In genomic region chr21:45406801-45407628, GRCh38 we compare ENCODE assay signal across 9 cellular contexts. TPM values are rescaled to one million over a fixed set of nuclear protein-coding genes. Genes with fewer than 3 reads are reported as not detected.
DNase-seq lines count a peak whose midpoint lies in the region; ATAC-seq, FAIRE-seq and TF ChIP-seq lines count a peak whose summit lies in the region.
"Had no signal": no experiment of that assay in that cellular context is flagged by ENCODE, and none has a peak within 500 bp of the region (broad histone marks: within the 10 kb centered on the region; RNA-seq: fewer than 3 reads in every experiment).

No MANE protein-coding gene starts in this region.

- no peak overlapping the region for H3K9ac ChIP-seq in keratinocyte (ENCODE audit: control insufficient read depth, extremely low read depth, insufficient read depth, low read length)
- peak overlapping the region in 4 of 5 donors; percentile 11 to 68 (median 44) for H3K9ac ChIP-seq in subcutaneous abdominal adipose tissue (ENCODE audit: low read length in 5 of 5)

- H3K27ac ChIP-seq in keratinocyte (ENCODE audit: control insufficient read depth, insufficient read depth, low read length) (no peak overlapping the region), subcutaneous abdominal adipose tissue (ENCODE audit: low read depth, low read length) (peak overlapping the region; percentile 60)

- dilution Hi-C loops in keratinocyte (cut with MboI; ENCODE audit: extremely low pct_ligation_motif_present, low sequenced_read_pairs): no loop called here

- peaks cover 20% of the 10 kb centered on the region for H3K79me2 ChIP-seq in keratinocyte (ENCODE audit: control insufficient read depth, insufficient read depth, low read length)

- peaks cover 6% of the 10 kb centered on the region for H3K9me1 ChIP-seq in keratinocyte (ENCODE audit: control insufficient read depth, extremely low read depth, insufficient read depth, low read length)

- H3K27me3 ChIP-seq in keratinocyte (ENCODE audit: control insufficient read depth, extremely low read depth, insufficient read depth, low read length) (no peaks in the 10 kb centered on the region), subcutaneous abdominal adipose tissue (ENCODE audit: control insufficient read depth in 5 of 5, insufficient read depth in 4 of 5, low read length in 5 of 5) (peaks cover 0 to 7% (median 0%) of the 10 kb centered on the region in 5 donors)

- no peak for FAIRE-seq in keratinocyte (lab: Jason Lieb, UNC)

- H3K4me3 ChIP-seq in cardiac fibroblast (replicated peaks in 1 of 2; ENCODE audit: low read depth in 2 of 2, low read length in 2 of 2) (peak overlapping the region; percentile 37 to 63), keratinocyte (ENCODE audit: control insufficient read depth in 2 of 3, extremely low read depth in 1 of 3, insufficient read depth in 2 of 3, low read depth in 1 of 3, low read length in 3 of 3) (peak overlapping the region; percentile 41 to 75 (median 56)), subcutaneous abdominal adipose tissue (ENCODE audit: low read depth in 1 of 5, low read length in 5 of 5) (peak overlapping the region; percentile 1 to 67 (median 59))

- no peaks in the 10 kb centered on the region for H3K9me3 ChIP-seq in keratinocyte (ENCODE audit: control insufficient read depth, low read depth, low read length)
- H3K9me3 ChIP-seq in subcutaneous abdominal adipose tissue (ENCODE audit: control insufficient read depth in 5 of 5, low read length in 5 of 5): peaks cover 0 to 3% (median 0%) of the 10 kb centered on the region in 5 donors

- no peak overlapping the region for H2AFZ ChIP-seq in keratinocyte (ENCODE audit: control insufficient read depth, low read length)

- H3K4me1 ChIP-seq in keratinocyte (ENCODE audit: control insufficient read depth, extremely low read depth, insufficient read depth, low read length): peaks cover 74% of the 10 kb centered on the region
- peaks cover 1 to 61% (median 49%) of the 10 kb centered on the region in 5 donors for H3K4me1 ChIP-seq in subcutaneous abdominal adipose tissue (ENCODE audit: control insufficient read depth in 5 of 5, insufficient read depth in 5 of 5, low read length in 5 of 5)

- no peak for ATAC-seq in HG02885 (IDR thresholded peaks at IDR 0.05; ENCODE audit: poor library complexity, unreplicated experiment)

- peaks cover 11% of the 10 kb centered on the region for H4K20me1 ChIP-seq in keratinocyte (ENCODE audit: control insufficient read depth, extremely low read depth, insufficient read depth, low read length)

- peak overlapping the region; percentile 77 for H3K4me2 ChIP-seq in keratinocyte (ENCODE audit: control insufficient read depth, extremely low read depth, insufficient read depth, low read depth, low read length)

- no peaks in the 10 kb centered on the region for H3K36me3 ChIP-seq in keratinocyte (ENCODE audit: control insufficient read depth in 2 of 2, extremely low read depth in 1 of 2, insufficient read depth in 2 of 2, low read length in 2 of 2)
- H3K36me3 ChIP-seq in subcutaneous abdominal adipose tissue (ENCODE audit: control insufficient read depth in 5 of 5, insufficient read depth in 5 of 5, low read length in 5 of 5): peaks cover 0 to 3% (median 2%) of the 10 kb centered on the region in 5 donors

- TF ChIP-seq CTCF in cardiac fibroblast (IDR thresholded peaks at IDR 0.05; ENCODE audit: low read depth, low read length) (no peak), keratinocyte (optimal IDR thresholded peaks at IDR 0.05 in 1 of 3, IDR thresholded peaks at IDR 0.05 in 1 of 3, conservative IDR thresholded peaks at IDR 0.05 in 1 of 3; ENCODE audit: extremely low read depth in 1 of 3, insufficient read depth in 2 of 3, low read length in 3 of 3) (no peak)

- DNase-seq in NCI-H82 (lab: John Stamatoyannopoulos, UW) (peak; percentile 28), NCI-H82 treated with DMSO at 0.1 percent for 48 hours (lab: John Stamatoyannopoulos, UW; ENCODE audit: unreplicated experiment) (no peak), cardiac fibroblast (ENCODE audit: low read depth in 2 of 2) (peak in 1 of 2 donors; percentile 33), keratinocyte (ENCODE audit: low read depth, low spot score) (no peak), mucosa of gallbladder (ENCODE audit: low spot score) (no peak)
- DNase-seq in activated effector memory CD4-positive, alpha-beta T cell treated with Interleukin-2 at 50 U/mL for 16 hours: no peak
- DNase-seq: 8988T had no signal

RNA-seq across cellular contexts. Expression of gene COL18A1, which starts 2.0 kb away (rescaled TPM):
- polyA plus RNA-seq in keratinocyte: 13.0 to 24.0 TPM (median 18.9 TPM) in 3 replicates
- 3.9 TPM for polyA plus RNA-seq in keratinocyte (2011; ENCODE audit: low read depth)
- 3.2 and 8.8 TPM in 2 replicates for polyA plus RNA-seq in keratinocyte (2011; cell fraction: cytosol; rRNA removed)
- 44.9 and 77.1 TPM in 2 replicates for polyA plus RNA-seq in keratinocyte (2011; cell fraction: nucleus; rRNA removed)
- polyA plus RNA-seq in keratinocyte (2012; ENCODE audit: low replicate concordance): 9.3 and 34.2 TPM in 2 replicates
- 11.7 to 21.3 TPM (median 14.4 TPM) in 3 replicates for polyA minus RNA-seq in keratinocyte
- polyA minus RNA-seq in keratinocyte (2011; cell fraction: cytosol; rRNA and poly(A)+ RNA removed): 32.4 TPM
- polyA minus RNA-seq in keratinocyte (2011; cell fraction: nucleus; rRNA and poly(A)+ RNA removed): 84.5 and 98.7 TPM in 2 replicates
- total RNA-seq in mucosa of gallbladder: 172 TPM
